In the genomic region with DNA sequence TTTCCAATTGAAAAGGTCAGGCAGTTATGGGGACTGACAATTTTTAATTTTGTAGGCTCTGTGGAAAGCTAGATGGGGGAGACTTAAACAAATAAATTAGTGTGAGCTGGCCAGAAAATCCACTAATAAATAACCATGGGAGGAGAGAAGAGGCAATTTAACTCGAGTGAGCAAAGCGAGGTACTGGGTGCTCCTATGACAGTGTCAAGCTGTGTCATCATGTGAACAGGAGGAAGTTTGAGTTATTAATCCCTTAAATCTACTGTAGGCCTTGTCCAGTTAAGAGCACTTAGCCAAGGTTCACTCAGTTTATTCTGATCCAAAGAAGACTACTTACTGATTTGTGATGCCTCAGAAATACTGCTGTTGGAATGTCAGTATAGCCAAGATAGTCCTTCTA, we compare ENCODE assay signal across 25 cellular contexts.
DNase-seq lines count a peak whose midpoint lies in the region; ATAC-seq, FAIRE-seq and TF ChIP-seq lines count a peak whose summit lies in the region.
"Had no signal": no experiment of that assay in that cellular context is flagged by ENCODE, and none has a peak within 500 bp of the region (broad histone marks: within the 10 kb centered on the region; RNA-seq: fewer than 3 reads in every experiment).

No MANE protein-coding gene starts in this region.

- intact Hi-C loops in pancreas (cut with DNase I), result no loop called here

- WGBS in pancreas, 2 donors, result 48 to 53% methylated on average over 2 of the region's 2 CpGs

- no peaks in the 10 kb centered on the region for H3K4me1 ChIP-seq in pancreas
- H3K4me1 ChIP-seq: A549; BE2C; BLaER1 treated with 17β-estradiol and CSF1 and Interleukin-3, amounts not matched to agents 10 nM and 100 nM; HAP-1 had no signal

- ATAC-seq in pancreas (peak in 3 of 4 donors; percentile 30 to 72 (median 51)), HG03442 (IDR thresholded peaks at IDR 0.05; ENCODE audit: unreplicated experiment) (no peak)
- ATAC-seq: A549, GM23338 had no signal

- no peaks in the 10 kb centered on the region for H3K27me3 ChIP-seq in pancreas
- H3K27me3 ChIP-seq: BE2C; BLaER1 treated with 17β-estradiol and CSF1 and Interleukin-3, amounts not matched to agents 10 nM and 100 nM had no signal

- H3K9me3 ChIP-seq in pancreas, result no peaks in the 10 kb centered on the region
- H3K9me3 ChIP-seq: A549; BE2C; BLaER1 treated with 17β-estradiol and CSF1 and Interleukin-3, amounts not matched to agents 10 nM and 100 nM; HAP-1 had no signal

- H3K36me3 ChIP-seq in pancreas, result no peaks in the 10 kb centered on the region
- H3K36me3 ChIP-seq: BE2C; BLaER1 treated with 17β-estradiol and CSF1 and Interleukin-3, amounts not matched to agents 10 nM and 100 nM; HAP-1 had no signal

- no peak overlapping the region for H3K27ac ChIP-seq in pancreas
- H3K27ac ChIP-seq: A549; BLaER1 treated with 17β-estradiol and CSF1 and Interleukin-3, amounts not matched to agents 10 nM and 100 nM had no signal

- no peak overlapping the region for H3K4me3 ChIP-seq in pancreas
- H3K4me3 ChIP-seq: A549; BLaER1 treated with 17β-estradiol and CSF1 and Interleukin-3, amounts not matched to agents 10 nM and 100 nM; GM23338; HAP-1 had no signal

- peak; percentile 32 for DNase-seq in COLO668 (lab: John Stamatoyannopoulos, UW; ENCODE audit: unreplicated experiment)
- peak; percentile 42 for DNase-seq in DMS153 treated with DMSO at 0.1 percent for 48 hours (lab: John Stamatoyannopoulos, UW; ENCODE audit: unreplicated experiment)
- DNase-seq in NCI-H510A (lab: John Stamatoyannopoulos, UW), result peak; percentile 4
- no peak for DNase-seq in pancreas
- no peak for DNase-seq in GOT3 (lab: John Stamatoyannopoulos, UW)
- DNase-seq in stimulated activated CD8-positive, alpha-beta memory T cell treated with anti-CD3 and anti-CD28 coated beads, Interleukin-4, amount 100 ng/mL, for 48 hours, result no peak
- DNase-seq: 8988T; ACHN; AML-193; BE2C; Calu3; CD4-positive, alpha-beta T cell; CD8-positive, alpha-beta memory T cell; COR-L47; DND-41; HFFc6 had no signal

- no peak for TF ChIP-seq CTCF in pancreas (IDR thresholded peaks at IDR 0.05)

- no peak for FAIRE-seq in pancreas (lab: Jason Lieb, UNC)
- FAIRE-seq: A549, G401.6, GM12892, GM19239, H54 had no signal

Comparison
In these comparisons a context has a peak if more than half of its experiments do, and no peak if none do; other contexts are left out.
1. DNase-seq: peak in COLO668 (single experiment), DMS153 treated with DMSO at 0.1 percent for 48 hours (single experiment) and NCI-H510A (single experiment); none in pancreas (0 of 6), GOT3 (single experiment) and stimulated activated CD8-positive, alpha-beta memory T cell treated with anti-CD3 and anti-CD28 coated beads, Interleukin-4, amount 100 ng/mL, for 48 hours (single experiment).